Comparison of ENCODE assay signal across 9 cellular contexts in genomic region chr7:128833148-128833938, GRCh38. TPM values are rescaled to one million over a fixed set of nuclear protein-coding genes. Genes with fewer than 3 reads are reported as not detected.
DNase-seq lines count a peak whose midpoint lies in the region; ATAC-seq and TF ChIP-seq lines count a peak whose summit lies in the region.
"Had no signal": no experiment of that assay in that cellular context is flagged by ENCODE, and none has a peak within 500 bp of the region (broad histone marks: within the 10 kb centered on the region; RNA-seq: fewer than 3 reads in every experiment).

No MANE protein-coding gene starts in this region.

- peak; percentile 79 to 82 for TF ChIP-seq POLR2A in gastrocnemius medialis (IDR thresholded peaks at IDR 0.05)

- in situ Hi-C loops in gastrocnemius medialis (cut with MboI; ENCODE audit: low sequenced_read_pairs in 4 of 4): no loop called here
- in situ Hi-C loops in GM13977 (cut with MboI; ENCODE audit: low pct_unique_long_range_greater_than_20kb, low sequenced_read_pairs, unreplicated experiment): no loop called here

- ATAC-seq in gastrocnemius medialis (peak; percentile 14 to 27), GM18868 (IDR thresholded peaks at IDR 0.05; ENCODE audit: unreplicated experiment) (no peak), GM19397 (IDR thresholded peaks at IDR 0.05; ENCODE audit: unreplicated experiment) (no peak)

- peak overlapping the region; percentile 92 to 99 (median 98) for H3K27ac ChIP-seq in gastrocnemius medialis

- peaks cover 14% of the 10 kb centered on the region for H3K4me1 Mint-ChIP-seq in activated naive CD4-positive, alpha-beta T cell treated with anti-CD3 and anti-CD28 coated beads, Interleukin-2, amount 10 ng/mL, durations not matched to agents 7 days and 5 days

- peaks cover 67 to 88% of the 10 kb centered on the region in 2 donors for H3K4me1 ChIP-seq in gastrocnemius medialis

- TF ChIP-seq CTCF in gastrocnemius medialis (IDR thresholded peaks at IDR 0.05 in 4 of 5, conservative IDR thresholded peaks at IDR 0.05 in 1 of 5): no peak
- no peak for TF ChIP-seq CTCF in GM13977 (IDR thresholded peaks at IDR 0.05; ENCODE audit: extremely low read depth, insufficient read depth, missing control alignments)

- H3K27me3 Mint-ChIP-seq in activated naive CD4-positive, alpha-beta T cell treated with anti-CD3 and anti-CD28 coated beads, Interleukin-2, amount 10 ng/mL, durations not matched to agents 7 days and 5 days: peaks cover 63% of the 10 kb centered on the region

- no peak overlapping the region for H3K4me3 Mint-ChIP-seq in activated naive CD4-positive, alpha-beta T cell treated with anti-CD3 and anti-CD28 coated beads, Interleukin-2, amount 10 ng/mL, durations not matched to agents 7 days and 5 days
- H3K4me3 Mint-ChIP-seq: memory B cell had no signal

- no peaks in the 10 kb centered on the region for H3K9me3 Mint-ChIP-seq in activated naive CD4-positive, alpha-beta T cell treated with anti-CD3 and anti-CD28 coated beads, Interleukin-2, amount 10 ng/mL, durations not matched to agents 7 days and 5 days
- H3K9me3 Mint-ChIP-seq: memory B cell had no signal

- no peak overlapping the region for H3K27ac Mint-ChIP-seq in activated naive CD4-positive, alpha-beta T cell treated with anti-CD3 and anti-CD28 coated beads, Interleukin-2, amount 10 ng/mL, durations not matched to agents 7 days and 5 days
- H3K27ac Mint-ChIP-seq: memory B cell had no signal

- H3K36me3 ChIP-seq in H7 (replicated peaks; ENCODE audit: control insufficient read depth, insufficient read depth, low read length) (no peaks in the 10 kb centered on the region), gastrocnemius medialis (peaks cover 0 to 41% of the 10 kb centered on the region in 2 donors)

- CTCF ChIA-PET in activated naive CD4-positive, alpha-beta T cell treated with anti-CD3 and anti-CD28 coated beads, Interleukin-2, amount 10 ng/mL, durations not matched to agents 7 days and 5 days (lab: Charles Lee): interaction anchor here (1.1 to 2.9 kb wide), 4 partner anchors 7 to 258 kb away, joined by 4 to 10 read pairs (median 6); no protein-coding TSS in a partner anchor

- H3K36me3 Mint-ChIP-seq in activated naive CD4-positive, alpha-beta T cell treated with anti-CD3 and anti-CD28 coated beads, Interleukin-2, amount 10 ng/mL, durations not matched to agents 7 days and 5 days: no peaks in the 10 kb centered on the region
- H3K36me3 Mint-ChIP-seq: memory B cell had no signal

- H3K4me3 ChIP-seq in H7 (ENCODE audit: insufficient read depth, low read depth, low read length): peak overlapping the region; percentile 68
- H3K4me3 ChIP-seq in gastrocnemius medialis: peak overlapping the region; percentile 69 to 92 (median 84)

- DNase-seq in H7 (peak; percentile 87), UCSD-AML1 (lab: John Stamatoyannopoulos, UW; ENCODE audit: unreplicated experiment) (peak; percentile 16), hepatic stellate cell (ENCODE audit: low spot score) (peak; percentile 75), gastrocnemius medialis (peak; percentile 74 to 93), GM13977 (ENCODE audit: low spot score) (no peak)
- DNase-seq in activated naive CD4-positive, alpha-beta T cell treated with anti-CD3 and anti-CD28 coated beads, Interleukin-2, amount 10 ng/mL, durations not matched to agents 7 days and 5 days: no peak

- H3K27me3 ChIP-seq in H7 (ENCODE audit: control insufficient read depth, insufficient read depth, low read length): peaks cover 16% of the 10 kb centered on the region
- no peaks in the 10 kb centered on the region for H3K27me3 ChIP-seq in gastrocnemius medialis

- intact Hi-C loops in gastrocnemius medialis (cut with DNase I; ENCODE audit: low total_unique reads): loop anchor here (5.0 kb wide), 1 partner anchor 96 kb away; the partner anchor contains the start of gene CALU

- no peaks in the 10 kb centered on the region for H3K9me3 ChIP-seq in gastrocnemius medialis

RNA-seq across cellular contexts. Expression of gene FLNC, which starts 3.1 kb away (rescaled TPM):
- total RNA-seq in H7 (2014; rRNA removed; shearing (Covaris generic)): 26.9 and 32.3 TPM in 2 replicates
- 1,000 to 10,000 TPM; 1,071 to 4,398 (median 2,381) TPM for total RNA-seq in gastrocnemius medialis

RNA-seq across cellular contexts. Expression of gene ATP6V1F, which starts 29.3 kb away (rescaled TPM):
- total RNA-seq in H7 (2014; rRNA removed; shearing (Covaris generic)): 93.5 and 120 TPM in 2 replicates
- total RNA-seq in gastrocnemius medialis: 10 to 100 TPM; 79.3 to 99.2 (median 82.3) TPM

RNA-seq across cellular contexts. Expression of gene CCDC136, which starts 41.6 kb away (rescaled TPM):
- total RNA-seq in H7 (2014; rRNA removed; shearing (Covaris generic)): 9.7 and 14.7 TPM in 2 replicates
- 10 to 100 TPM in 2 of 4 donors, 1 to 10 TPM in 1, under 1 TPM in 1; 0.61 to 15.8 (median 9.3) TPM for total RNA-seq in gastrocnemius medialis

RNA-seq across cellular contexts. Expression of gene OPN1SW, which starts 57.7 kb away (rescaled TPM):
- total RNA-seq in H7 (2014; rRNA removed; shearing (Covaris generic)): not detected in 2 replicates
- not detected for total RNA-seq in gastrocnemius medialis

Comparison
In these comparisons a context has a peak if more than half of its experiments do, and no peak if none do; other contexts are left out.
1. DNase-seq: peak in H7 (single experiment), UCSD-AML1 (single experiment), hepatic stellate cell (single experiment) and gastrocnemius medialis (2 of 2); none in GM13977 (single experiment) and activated naive CD4-positive, alpha-beta T cell treated with anti-CD3 and anti-CD28 coated beads, Interleukin-2, amount 10 ng/mL, durations not matched to agents 7 days and 5 days (single experiment).
2. ATAC-seq: peak in gastrocnemius medialis (2 of 2); none in GM18868 (single experiment) and GM19397 (single experiment).
3. RNA of gene FLNC, which starts 3.1 kb away (total RNA-seq): 1,071 to 4,398 TPM in gastrocnemius medialis; 26.9 to 32.3 TPM in H7; every median in the first group is over 10 times any median in the second.